ENCODE assay signal across 1 cellular context in genomic region chr4:1540601-1541375, GRCh38.
TF ChIP-seq lines count a peak whose summit lies in the region.

No MANE protein-coding gene starts in this region.

TF ChIP-seq in GM23338, 12 proteins besides CTCF, POLR2A, EP300 and RAD21 (continued from another document):
- TF ChIP-seq REST (IDR thresholded peaks at IDR 0.05; ENCODE audit: unreplicated experiment) (no peak), CREB1 (CRISPR knock-in tag; IDR thresholded peaks at IDR 0.05; ENCODE audit: low read depth) (no peak)
